Comparison of ENCODE assay signal across 8 cellular contexts in genomic region chr4:170138580-170139194, GRCh38. TPM values are rescaled to one million over a fixed set of nuclear protein-coding genes. Genes with fewer than 3 reads are reported as not detected.
DNase-seq lines count a peak whose midpoint lies in the region; ATAC-seq, FAIRE-seq and TF ChIP-seq lines count a peak whose summit lies in the region.

No MANE protein-coding gene starts in this region.

- DNase-seq in GM23338 (ENCODE audit: low spot score) (peak; percentile 90), LHCN-M2 (ENCODE audit: low read depth) (peak; percentile 70), RWPE1 (ENCODE audit: low spot score) (peak; percentile 67), fibroblast of the conjunctiva (ENCODE audit: low read depth) (peak; percentile 68), omental fat pad (ENCODE audit: low spot score) (peak; percentile 65), thyroid gland (peak; percentile 69 to 76)
- peak; percentile 19 to 26 for DNase-seq in activated T-helper 1 cell treated with anti-CD3 and anti-CD28 coated beads, Interleukin-2, amount 50 U/mL, for 16 hours (ENCODE audit: low read depth in 1 of 2, low spot score in 1 of 2)

- H3K79me2 ChIP-seq in GM23338 (replicated peaks; ENCODE audit: insufficient read depth), result no peaks in the 10 kb centered on the region

- H3K4me3 Mint-ChIP-seq in GM23338, result no peak overlapping the region

- WGBS in thyroid gland, 2 donors, result 6 to 8% methylated on average over 15 of the region's 15 CpGs

- no peak overlapping the region for H3K27ac Mint-ChIP-seq in GM23338

- POLR2A ChIA-PET in RWPE1 (lab: Yijun Ruan, JAX; ENCODE audit: low non-redundant PET), result no interaction called here

- no peaks in the 10 kb centered on the region for H3K9me3 ChIP-seq in thyroid gland

- peaks cover 5% of the 10 kb centered on the region for H3K27me3 Mint-ChIP-seq in GM23338 (ENCODE audit: insufficient read depth, low read depth, poor library complexity)

- H3K36me3 ChIP-seq in GM23338 (ENCODE audit: insufficient read depth) (no peaks in the 10 kb centered on the region), thyroid gland (no peaks in the 10 kb centered on the region)

- TF ChIP-seq POLR2A in thyroid gland (IDR thresholded peaks at IDR 0.05), result no peak

- no peaks in the 10 kb centered on the region for H4K20me1 ChIP-seq in GM23338 (replicated peaks; ENCODE audit: insufficient read depth)

- H3K9me2 ChIP-seq in GM23338 (ENCODE audit: insufficient read depth), result 0 out of 2 replicates have a peak, but pooled peaks cover 3% of the 10 kb centered on the region

- H3K4me2 ChIP-seq in GM23338, result no peak overlapping the region

- peaks cover 7% of the 10 kb centered on the region for H3K36me3 Mint-ChIP-seq in GM23338 (ENCODE audit: low read depth)

- 0 out of 2 replicates have a peak, but pooled peaks cover 6% of the 10 kb centered on the region for H3K4me1 ChIP-seq in GM23338 (ENCODE audit: insufficient read depth)
- no peaks in the 10 kb centered on the region for H3K4me1 ChIP-seq in thyroid gland

- H3K27ac ChIP-seq in GM23338 (ENCODE audit: low read depth) (no peak overlapping the region), RWPE1 (no peak overlapping the region), thyroid gland (no peak overlapping the region)

- no peak overlapping the region for H3K4me3 ChIP-seq in GM23338
- H3K4me3 ChIP-seq in thyroid gland (replicated peaks in 1 of 3), result no peak overlapping the region

- no peaks in the 10 kb centered on the region for H3F3A ChIP-seq in GM23338 (replicated peaks; ENCODE audit: low read depth)

- TF ChIP-seq CTCF in GM23338 (conservative IDR thresholded peaks at IDR 0.05; ENCODE audit: low read depth in 2 of 2), result peak; percentile 72 to 98
- peak; percentile 76 for TF ChIP-seq CTCF in RWPE1 (conservative IDR thresholded peaks at IDR 0.05; ENCODE audit: low read depth)
- peak in 1 of 3 donors; percentile 14 for TF ChIP-seq CTCF in omental fat pad (IDR thresholded peaks at IDR 0.05)
- peak in 5 of 6 experiments; percentile 42 to 77 (median 54) for TF ChIP-seq CTCF in thyroid gland (IDR thresholded peaks at IDR 0.05)

- no peaks in the 10 kb centered on the region for H3K27me3 ChIP-seq in GM23338 (ENCODE audit: insufficient read depth)
- no peaks in the 10 kb centered on the region for H3K27me3 ChIP-seq in thyroid gland

- 0 out of 3 replicates have a peak, but pooled peaks cover 2% of the 10 kb centered on the region for H3K4me1 Mint-ChIP-seq in GM23338

- ATAC-seq in GM23338 (peak; percentile 96), omental fat pad (ENCODE audit: low FRiP score) (no peak)

- no peak overlapping the region for H2AFZ ChIP-seq in GM23338

- intact Hi-C loops in thyroid gland (cut with DNase I), result loop anchor here (10.0 kb wide), 1 partner anchor 716 kb away; no protein-coding TSS in a partner anchor

- FAIRE-seq in G401.6 (lab: Jason Lieb, UNC), result peak; percentile 67

- H3K9me3 Mint-ChIP-seq in GM23338, result peaks cover 17% of the 10 kb centered on the region

- CTCF ChIA-PET in RWPE1 (lab: Yijun Ruan, JAX), result no interaction called here

TF ChIP-seq in GM23338, 12 proteins besides CTCF, POLR2A, EP300 and RAD21:
- TF ChIP-seq CREB1 (CRISPR knock-in tag; IDR thresholded peaks at IDR 0.05; ENCODE audit: low read depth), result peak; percentile 36; the same call in 1 of the 2 replicates
- TF ChIP-seq REST (IDR thresholded peaks at IDR 0.05; ENCODE audit: unreplicated experiment), result no peak
- TF ChIP-seq ZNF462 (CRISPR knock-in tag; IDR thresholded peaks at IDR 0.05), result no peak

RNA-seq across cellular contexts. Expression of gene AADAT, which starts 48.9 kb away (rescaled TPM):
- 4.5 and 7.0 TPM in 2 replicates for total RNA-seq in GM23338 (2014; rRNA removed; shearing (Covaris generic))
- polyA plus RNA-seq in GM23338 (2016; fragmentation: Nextera tagmentation; extraction: Ambion mirVana), result 6.2 and 6.9 TPM in 2 replicates
- total RNA-seq in LHCN-M2 (2014; rRNA removed) (9.0 and 9.3 TPM in 2 replicates), omental fat pad (1 to 10 TPM; 1.9 to 4.7 (median 3.8) TPM), thyroid gland (10 to 100 TPM in 2 of 4 donors, 1 to 10 TPM in 2; 5.7 to 12.1 (median 8.9) TPM)
- 5.2 TPM for polyA plus RNA-seq in LHCN-M2 (2012)

Comparison
In these comparisons a context has a peak if more than half of its experiments do, and no peak if none do; other contexts are left out.
1. DNase-seq: peak in every context shown above with its lines; median percentile 90 in GM23338; 72 in thyroid gland; 70 in LHCN-M2; 68 in fibroblast of the conjunctiva; 67 in RWPE1; 65 in omental fat pad; 22 in activated T-helper 1 cell treated with anti-CD3 and anti-CD28 coated beads, Interleukin-2, amount 50 U/mL, for 16 hours.